Comparison of ENCODE assay signal across 10 cellular contexts in genomic region chr3:48427630-48427962, GRCh38. TPM values are rescaled to one million over a fixed set of nuclear protein-coding genes. Genes with fewer than 3 reads are reported as not detected.
DNase-seq lines count a peak whose midpoint lies in the region; ATAC-seq lines count a peak whose summit lies in the region.
"Had no signal": no experiment of that assay in that cellular context is flagged by ENCODE, and none has a peak within 500 bp of the region (broad histone marks: within the 10 kb centered on the region; RNA-seq: fewer than 3 reads in every experiment).

No MANE protein-coding gene starts in this region.

- H3K9ac ChIP-seq in HUES48 (ENCODE audit: low read depth, low read length) = no peak overlapping the region
- peak overlapping the region in 2 of 3 donors; percentile 21 to 33 for H3K9ac ChIP-seq in skeletal muscle tissue (ENCODE audit: low read depth in 1 of 3, low read length in 3 of 3)

- H3K4me1 ChIP-seq in HUES48 (ENCODE audit: control insufficient read depth, insufficient read depth, low read length) (peaks cover 20% of the 10 kb centered on the region), skeletal muscle tissue (ENCODE audit: control insufficient read depth in 3 of 3, insufficient read depth in 3 of 3, low read length in 3 of 3) (peaks cover 24 to 37% (median 27%) of the 10 kb centered on the region in 3 donors)

- DNase-seq in astrocyte of the hippocampus (ENCODE audit: low read depth, low spot score) (peak; percentile 45), kidney tubule cell (ENCODE audit: low spot score) (peak; percentile 30), OCI-M1 (lab: John Stamatoyannopoulos, UW) (no peak), NCI-H524 (lab: John Stamatoyannopoulos, UW) (no peak)
- DNase-seq: activated CD8-positive, alpha-beta memory T cell treated with anti-CD3 and anti-CD28 coated beads, Interleukin-2, amount 50 U/mL, for 48 hours; NCI-H2081 had no signal

- H3K4me3 ChIP-seq in HUES48 (ENCODE audit: low read depth, low read length) (peak overlapping the region; percentile 87), skeletal muscle tissue (ENCODE audit: low read length in 3 of 3) (no peak overlapping the region)

- H3K36me3 ChIP-seq in HUES48 (ENCODE audit: control insufficient read depth, insufficient read depth, low read length) (peaks cover 39% of the 10 kb centered on the region), skeletal muscle tissue (ENCODE audit: control insufficient read depth in 3 of 3, insufficient read depth in 3 of 3, low read length in 3 of 3) (peaks cover 5 to 7% (median 5%) of the 10 kb centered on the region in 3 donors)

- H3K9me3 ChIP-seq in HUES48 (ENCODE audit: control insufficient read depth, insufficient read depth, low read length) (no peaks in the 10 kb centered on the region), skeletal muscle tissue (ENCODE audit: control insufficient read depth in 3 of 3, low read length in 3 of 3) (no peaks in the 10 kb centered on the region)

- H3K27ac ChIP-seq in HUES48 (ENCODE audit: low read depth, low read length) (no peak overlapping the region), skeletal muscle tissue (ENCODE audit: low read depth, low read length) (no peak overlapping the region)

- no peaks in the 10 kb centered on the region for H3K27me3 ChIP-seq in HUES48 (ENCODE audit: control insufficient read depth, insufficient read depth, low read length)
- peaks cover 0 to 20% (median 19%) of the 10 kb centered on the region in 3 donors for H3K27me3 ChIP-seq in skeletal muscle tissue (ENCODE audit: control insufficient read depth in 3 of 3, insufficient read depth in 3 of 3, low read length in 3 of 3)

- ATAC-seq in GM18870 (IDR thresholded peaks at IDR 0.05; ENCODE audit: unreplicated experiment) (no peak), HG02571 (IDR thresholded peaks at IDR 0.05; ENCODE audit: unreplicated experiment) (no peak)

RNA-seq across cellular contexts. Expression of gene PLXNB1, which starts 2.3 kb away (rescaled TPM):
- total RNA-seq in skeletal muscle tissue = 11.5 TPM

RNA-seq across cellular contexts. Expression of gene CCDC51, which starts 12.3 kb away (rescaled TPM):
- total RNA-seq in skeletal muscle tissue = 9.9 TPM

RNA-seq across cellular contexts. Expression of gene TMA7, which starts 12.5 kb away (rescaled TPM):
- total RNA-seq in skeletal muscle tissue = 157 TPM

RNA-seq across cellular contexts. Expression of gene ATRIP, which starts 18.9 kb away (rescaled TPM):
- total RNA-seq in skeletal muscle tissue = 4.7 TPM

RNA-seq across cellular contexts. Expression of gene FBXW12, which starts 55.6 kb away (rescaled TPM):
- total RNA-seq in skeletal muscle tissue = 0.52 TPM

Comparison
In these comparisons a context has a peak if more than half of its experiments do, and no peak if none do; other contexts are left out.
1. DNase-seq: peak in astrocyte of the hippocampus (single experiment) and kidney tubule cell (single experiment); none in OCI-M1 (single experiment) and NCI-H524 (0 of 2).